In the genomic region with DNA sequence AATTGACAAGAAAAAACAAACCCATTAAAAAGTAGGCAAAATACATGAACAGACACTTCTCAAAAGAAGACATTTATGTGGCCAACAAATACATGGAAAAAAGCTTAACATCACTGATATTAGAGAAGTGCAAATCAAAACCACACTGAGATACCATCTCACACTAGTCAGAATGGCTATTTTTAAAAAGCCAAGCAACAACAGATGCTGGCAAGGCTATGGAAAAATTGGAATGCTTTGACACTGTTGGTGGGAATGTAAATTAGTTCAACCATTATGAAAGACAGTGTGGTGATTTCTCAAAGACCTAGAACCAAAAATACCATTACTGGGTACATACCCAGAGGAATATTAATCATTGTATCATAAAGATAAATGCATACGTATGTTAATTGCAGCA, we compare ENCODE assay signal across 22 cellular contexts.
"Had no signal": no experiment of that assay in that cellular context is flagged by ENCODE, and none has a peak within 500 bp of the region (broad histone marks: within the 10 kb centered on the region; RNA-seq: fewer than 3 reads in every experiment).

No MANE protein-coding gene starts in this region.

- H3K4me1 ChIP-seq: esophagus squamous epithelium, gastrocnemius medialis, heart right ventricle, left lung, lower lobe of right lung had no signal

- H3K4me1 Mint-ChIP-seq: mesothelial cell of epicardium; naive B cell; naive thymus-derived CD8-positive, alpha-beta T cell had no signal

- H3K9me3 ChIP-seq: esophagus squamous epithelium, gastrocnemius medialis had no signal

- H3K36me3 Mint-ChIP-seq: naive B cell had no signal

- H3K4me3 Mint-ChIP-seq: mesothelial cell of epicardium; naive B cell; naive thymus-derived CD8-positive, alpha-beta T cell had no signal

- H3K27ac ChIP-seq: coronary artery, dorsolateral prefrontal cortex, esophagus squamous epithelium, gastrocnemius medialis, heart right ventricle, left lung, lower lobe of right lung had no signal

- DNase-seq: dermis blood vessel endothelial cell; dorsolateral prefrontal cortex; effector CD4-positive, alpha-beta T cell; effector memory CD4-positive, alpha-beta T cell; esophagus squamous epithelium; foreskin fibroblast; foreskin melanocyte; gastrocnemius medialis; glutamatergic neuron; head of caudate nucleus; heart right ventricle; hippocampal formation; left cardiac atrium; left lung; left ventricle myocardium superior; lower lobe of right lung; mesenchymal stem cell; mucosa of descending colon; naive B cell; naive thymus-derived CD8-positive, alpha-beta T cell had no signal

- H3K4me3 ChIP-seq: coronary artery, dorsolateral prefrontal cortex, esophagus squamous epithelium, gastrocnemius medialis, heart right ventricle, left lung, lower lobe of right lung, mucosa of descending colon had no signal

- H3K27me3 Mint-ChIP-seq: naive B cell; naive thymus-derived CD8-positive, alpha-beta T cell had no signal

- H3K27ac Mint-ChIP-seq: mesothelial cell of epicardium; naive B cell; naive thymus-derived CD8-positive, alpha-beta T cell had no signal

- H3K36me3 ChIP-seq: esophagus squamous epithelium, gastrocnemius medialis, heart right ventricle, left lung, lower lobe of right lung had no signal

- ATAC-seq: gastrocnemius medialis; heart right ventricle; left cardiac atrium; left lung; left ventricle myocardium superior; lower lobe of right lung; mucosa of descending colon; naive thymus-derived CD8-positive, alpha-beta T cell had no signal

- H3K27me3 ChIP-seq: dorsolateral prefrontal cortex, esophagus squamous epithelium, gastrocnemius medialis, heart right ventricle, left lung had no signal
